ENCODE assay signal across 9 cellular contexts in genomic region chr9:90774682-90775081, GRCh38. TPM values are rescaled to one million over a fixed set of nuclear protein-coding genes. Genes with fewer than 3 reads are reported as not detected.
A peak's percentile ranks its signal among the peaks of the same experiment; 100 is the strongest.
DNase-seq lines count a peak whose midpoint lies in the region; ATAC-seq, FAIRE-seq and TF ChIP-seq lines count a peak whose summit lies in the region.
"Had no signal": no experiment of that assay in that cellular context is flagged by ENCODE, and none has a peak within 500 bp of the region (broad histone marks: within the 10 kb centered on the region; RNA-seq: fewer than 3 reads in every experiment).

No MANE protein-coding gene starts in this region.

- H3K4me3 Mint-ChIP-seq in CD14-positive monocyte: no peak overlapping the region

- no peak for TF ChIP-seq CTCF in CD14-positive monocyte (IDR thresholded peaks at IDR 0.05)

- ATAC-seq in HG03066 (IDR thresholded peaks at IDR 0.05; ENCODE audit: low read depth, unreplicated experiment): peak; percentile 92

- intact Hi-C loops in CD14-positive monocyte (cut with micrococcal nuclease): loop anchor here (5.0 to 10.0 kb wide), 2 partner anchors 33 to 50 kb away; no protein-coding TSS in a partner anchor

- no peaks in the 10 kb centered on the region for H3K36me3 Mint-ChIP-seq in CD14-positive monocyte

- peaks cover 0 to 1% (median 0%) of the 10 kb centered on the region in 3 donors for H3K27me3 Mint-ChIP-seq in CD14-positive monocyte (ENCODE audit: low read depth in 3 of 3)

- peaks cover 53% of the 10 kb centered on the region for H3K4me1 Mint-ChIP-seq in CD14-positive monocyte

- peak overlapping the region in 4 of 7 donors; percentile 9 to 75 (median 48) for H3K27ac Mint-ChIP-seq in CD14-positive monocyte

- DNase-seq in CD14-positive monocyte (ENCODE audit: low spot score): peak; percentile 49
- DNase-seq in GM19239 (ENCODE audit: insufficient read length, low spot score): peak; percentile 41
- DNase-seq in OCI-M1 (lab: John Stamatoyannopoulos, UW): peak; percentile 45
- no peak for DNase-seq in NCI-H1930 (lab: John Stamatoyannopoulos, UW)
- no peak for DNase-seq in T1000 (lab: John Stamatoyannopoulos, UW)
- DNase-seq in activated CD4-positive, alpha-beta T cell treated with anti-CD3 and anti-CD28 coated beads, Interleukin-2, amount 50 U/mL, for 48 hours: no peak
- no peak for DNase-seq in islet precursor cell
- DNase-seq: DND-41 had no signal

- FAIRE-seq in GM19239 (lab: Jason Lieb, UNC): peak; percentile 95

- H3K9me3 Mint-ChIP-seq in CD14-positive monocyte: peaks cover 0 to 3% (median 0%) of the 10 kb centered on the region in 7 donors

RNA-seq across cellular contexts. Expression of gene SYK, which starts 26.9 kb away (rescaled TPM):
- polyA plus RNA-seq in CD14-positive monocyte: 100 to 1,000 TPM; 177 to 186 TPM

Comparison
In these comparisons a context has a peak if more than half of its experiments do, and no peak if none do; other contexts are left out.
1. DNase-seq: peak in CD14-positive monocyte (single experiment), GM19239 (single experiment) and OCI-M1 (single experiment); none in NCI-H1930 (0 of 2), T1000 (single experiment), activated CD4-positive, alpha-beta T cell treated with anti-CD3 and anti-CD28 coated beads, Interleukin-2, amount 50 U/mL, for 48 hours (0 of 2) and islet precursor cell (single experiment).